Comparison of ENCODE assay signal across 8 cellular contexts in genomic region chr16:67226804-67227566, GRCh38. TPM values are rescaled to one million over a fixed set of nuclear protein-coding genes. Genes with fewer than 3 reads are reported as not detected.
A peak's percentile ranks its signal among the peaks of the same experiment; 100 is the strongest.
DNase-seq lines count a peak whose midpoint lies in the region; ATAC-seq and TF ChIP-seq lines count a peak whose summit lies in the region.

TSS of gene TMEM208 (plus strand) at chr16:67227130. CDS start at chr16:67227219, 89 bp downstream.

- peaks cover 44% of the 10 kb centered on the region for H3K4me1 Mint-ChIP-seq in T-helper 1 cell treated with Interleukin-12 subunit alpha and Interleukin-12 subunit beta and Interleukin-4 antibody, amounts not matched to agents 30 μg/mL and 1 μg/mL, for 36 hours (ENCODE audit: low read depth)
- H3K4me1 Mint-ChIP-seq in progenitor cell of endocrine pancreas (ENCODE audit: low read depth), result peaks cover 17% of the 10 kb centered on the region

- no peaks in the 10 kb centered on the region for H3K9me3 ChIP-seq in left ventricle myocardium inferior (replicated peaks)

- no peaks in the 10 kb centered on the region for H3K27me3 Mint-ChIP-seq in T-helper 1 cell treated with Interleukin-12 subunit alpha and Interleukin-12 subunit beta and Interleukin-4 antibody, amounts not matched to agents 30 μg/mL and 1 μg/mL, for 36 hours (ENCODE audit: low read depth)
- no peaks in the 10 kb centered on the region for H3K27me3 Mint-ChIP-seq in progenitor cell of endocrine pancreas

- H3K36me3 Mint-ChIP-seq in T-helper 1 cell treated with Interleukin-12 subunit alpha and Interleukin-12 subunit beta and Interleukin-4 antibody, amounts not matched to agents 30 μg/mL and 1 μg/mL, for 36 hours (ENCODE audit: low read depth), result peaks cover 26% of the 10 kb centered on the region
- peaks cover 5% of the 10 kb centered on the region for H3K36me3 Mint-ChIP-seq in progenitor cell of endocrine pancreas (ENCODE audit: insufficient read depth)

- peak; percentile 94 for ATAC-seq in HG02870 (IDR thresholded peaks at IDR 0.05; ENCODE audit: unreplicated experiment)

- intact Hi-C loops in left ventricle myocardium inferior (cut with micrococcal nuclease), result no loop called here

- TF ChIP-seq CTCF in GM13976 (IDR thresholded peaks at IDR 0.05; ENCODE audit: borderline replicate concordance, control extremely low read depth, extremely low read depth, insufficient read depth, missing control alignments) (peak; percentile 20), left ventricle myocardium inferior (IDR thresholded peaks at IDR 0.05; ENCODE audit: borderline replicate concordance) (peak; percentile 36), progenitor cell of endocrine pancreas (IDR thresholded peaks at IDR 0.05; ENCODE audit: unreplicated experiment) (peak; percentile 24)

- H3K36me3 ChIP-seq in left ventricle myocardium inferior, result peaks cover 41% of the 10 kb centered on the region

- H3K4me3 Mint-ChIP-seq in T-helper 1 cell treated with Interleukin-12 subunit alpha and Interleukin-12 subunit beta and Interleukin-4 antibody, amounts not matched to agents 30 μg/mL and 1 μg/mL, for 36 hours, result peak within 1 kb of the TSS; percentile 96
- peak within 1 kb of the TSS; percentile 100 for H3K4me3 Mint-ChIP-seq in progenitor cell of endocrine pancreas (ENCODE audit: low read depth)

- in situ Hi-C loops in GM13976 (cut with MboI; ENCODE audit: low sequenced_read_pairs, unreplicated experiment), result no loop called here

- H3K4me3 ChIP-seq in left ventricle myocardium inferior, result peak within 1 kb of the TSS; percentile 99

- H3K27me3 ChIP-seq in left ventricle myocardium inferior (ENCODE audit: low read depth), result no peaks in the 10 kb centered on the region

- H3K9me3 Mint-ChIP-seq in T-helper 1 cell treated with Interleukin-12 subunit alpha and Interleukin-12 subunit beta and Interleukin-4 antibody, amounts not matched to agents 30 μg/mL and 1 μg/mL, for 36 hours, result no peaks in the 10 kb centered on the region
- no peaks in the 10 kb centered on the region for H3K9me3 Mint-ChIP-seq in progenitor cell of endocrine pancreas (ENCODE audit: low read depth)

- peak within 1 kb of the TSS; percentile 91 for H3K27ac Mint-ChIP-seq in T-helper 1 cell treated with Interleukin-12 subunit alpha and Interleukin-12 subunit beta and Interleukin-4 antibody, amounts not matched to agents 30 μg/mL and 1 μg/mL, for 36 hours
- peak within 1 kb of the TSS; percentile 95 for H3K27ac Mint-ChIP-seq in progenitor cell of endocrine pancreas

- peaks cover 38% of the 10 kb centered on the region for H3K4me1 ChIP-seq in left ventricle myocardium inferior

- DNase-seq in GM13976 (ENCODE audit: low spot score) (peak; percentile 99), NCI-H1694 (lab: John Stamatoyannopoulos, UW) (peak; percentile 96), amniotic stem cell (lab: John Stamatoyannopoulos, UW) (peak; percentile 92), left ventricle myocardium inferior (peak; percentile 99), progenitor cell of endocrine pancreas (ENCODE audit: low spot score, unreplicated experiment) (peak; percentile 98), ureter (ENCODE audit: low spot score) (peak; percentile 98)

- peak within 1 kb of the TSS; percentile 94 for H3K27ac ChIP-seq in left ventricle myocardium inferior (replicated peaks)

RNA-seq across cellular contexts. Expression of gene TMEM208, which starts in this region (rescaled TPM):
- total RNA-seq in left ventricle myocardium inferior, result 11.5 TPM
- total RNA-seq in progenitor cell of endocrine pancreas, result 33.4 and 36.3 TPM in 2 replicates
- 30.9 TPM for total RNA-seq in ureter

Comparison
In these comparisons a context has a peak if more than half of its experiments do, and no peak if none do; other contexts are left out.
1. Peak in every context shown above with its lines: DNase-seq, ATAC-seq, H3K4me3 ChIP-seq and H3K27ac ChIP-seq.